ENCODE assay signal across 1 cellular context in the genomic region with DNA sequence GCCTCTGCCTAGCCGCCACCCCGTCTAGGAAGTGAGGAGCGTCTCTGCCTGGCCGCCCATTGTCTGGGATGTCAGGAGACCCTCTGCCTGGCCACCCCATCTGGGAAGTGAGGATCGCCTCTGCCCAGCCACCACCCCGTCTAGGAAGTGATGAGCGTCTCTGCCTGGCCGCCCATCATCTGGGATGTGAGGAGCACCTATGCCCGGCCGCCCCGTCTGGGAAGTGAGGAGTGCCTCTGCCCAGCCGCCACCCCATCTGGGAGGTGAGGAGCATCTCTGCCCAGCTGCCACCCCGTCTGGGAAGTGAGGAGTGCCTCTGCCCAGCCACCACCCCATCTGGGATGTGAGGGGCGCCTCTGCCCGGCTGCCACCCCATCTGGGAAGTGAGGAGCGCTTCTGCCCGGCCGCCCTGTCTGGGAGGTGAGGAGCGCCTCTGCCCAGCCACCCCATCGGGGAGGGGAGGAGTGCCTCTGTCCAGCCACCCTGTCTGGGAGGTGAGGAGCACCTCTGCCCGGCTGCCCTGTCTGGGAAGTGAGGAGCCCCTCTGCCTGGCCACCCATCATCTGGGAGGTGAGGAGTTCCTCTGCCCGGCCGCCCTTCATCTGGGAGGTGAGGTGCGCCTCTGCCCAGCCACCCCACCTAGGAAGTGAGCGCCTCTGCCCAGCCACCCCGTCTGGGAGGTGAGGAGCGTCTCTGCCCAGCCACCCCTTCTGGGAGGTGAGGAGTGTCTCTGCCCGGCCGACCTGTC. TPM values are rescaled to one million over a fixed set of nuclear protein-coding genes. Genes with fewer than 3 reads are reported as not detected.
"Had no signal": no experiment of that assay in that cellular context is flagged by ENCODE, and none has a peak within 500 bp of the region (broad histone marks: within the 10 kb centered on the region; RNA-seq: fewer than 3 reads in every experiment).

No MANE protein-coding gene starts in this region.

RNA-seq across cellular contexts. Expression of gene SLAMF6, which starts 8.9 kb away (rescaled TPM):
- total RNA-seq: temporal lobe had no signal
